Comparison of ENCODE assay signal across 15 cellular contexts in genomic region chr2:74708883-74709282, GRCh38. TPM values are rescaled to one million over a fixed set of nuclear protein-coding genes. Genes with fewer than 3 reads are reported as not detected.
DNase-seq lines count a peak whose midpoint lies in the region; ATAC-seq, FAIRE-seq and TF ChIP-seq lines count a peak whose summit lies in the region.
"Had no signal": no experiment of that assay in that cellular context is flagged by ENCODE, and none has a peak within 500 bp of the region (broad histone marks: within the 10 kb centered on the region; RNA-seq: fewer than 3 reads in every experiment).

No MANE protein-coding gene starts in this region.

- H3K9ac ChIP-seq in BLaER1 treated with 17β-estradiol and CSF1 and Interleukin-3, amounts not matched to agents 10 nM and 100 nM = no peak overlapping the region

- H3K9me3 ChIP-seq in BLaER1 treated with 17β-estradiol and CSF1 and Interleukin-3, amounts not matched to agents 10 nM and 100 nM (replicated peaks in 1 of 11) = no peaks in the 10 kb centered on the region
- H3K9me3 ChIP-seq in mucosa of descending colon = no peaks in the 10 kb centered on the region
- no peaks in the 10 kb centered on the region for H3K9me3 ChIP-seq in aorta (ENCODE audit: control insufficient read depth, low read length)
- H3K9me3 ChIP-seq: colonic mucosa had no signal

- H4K20me1 ChIP-seq in BLaER1 treated with 17β-estradiol and CSF1 and Interleukin-3, amounts not matched to agents 10 nM and 100 nM = no peaks in the 10 kb centered on the region

- DNase-seq in HL-60 (ENCODE audit: low read depth in 1 of 2, low spot score in 1 of 2) = peak; percentile 84 to 85
- DNase-seq in SKM-1 (lab: John Stamatoyannopoulos, UW; ENCODE audit: unreplicated experiment) = peak; percentile 39
- peak; percentile 73 for DNase-seq in fibroblast of mammary gland (ENCODE audit: low read depth)
- no peak for DNase-seq in mucosa of descending colon
- no peak for DNase-seq in aorta
- no peak for DNase-seq in GM19239 (ENCODE audit: insufficient read length, low spot score)
- no peak for DNase-seq in NCI-H2196 treated with DMSO at 0.1 percent for 48 hours (lab: John Stamatoyannopoulos, UW; ENCODE audit: unreplicated experiment)
- DNase-seq: colonic mucosa; GDM1; Kasumi-1; naive thymus-derived CD8-positive, alpha-beta T cell; NCI-H2081 treated with DMSO at 0.1 percent for 48 hours; T1000 had no signal

- intact Hi-C loops in mucosa of descending colon (cut with DNase I, micrococcal nuclease) = no loop called here
- intact Hi-C loops in aorta (cut with DNase I) = no loop called here

- H3K36me3 ChIP-seq in BLaER1 treated with 17β-estradiol and CSF1 and Interleukin-3, amounts not matched to agents 10 nM and 100 nM = no peaks in the 10 kb centered on the region
- no peaks in the 10 kb centered on the region for H3K36me3 ChIP-seq in mucosa of descending colon (ENCODE audit: low read depth)
- H3K36me3 ChIP-seq in aorta (ENCODE audit: control insufficient read depth in 1 of 2, insufficient read depth in 2 of 2, low read length in 1 of 2) = peaks cover 0 to 2% of the 10 kb centered on the region in 2 donors
- H3K36me3 ChIP-seq: colonic mucosa had no signal

- H3K4me1 ChIP-seq in BLaER1 treated with 17β-estradiol and CSF1 and Interleukin-3, amounts not matched to agents 10 nM and 100 nM = peaks cover 0 to 19% (median 10%) of the 10 kb centered on the region in 10 experiments; a peak in 15 of 20 replicates
- H3K4me1 ChIP-seq in mucosa of descending colon (ENCODE audit: low read depth) (no peaks in the 10 kb centered on the region), aorta (ENCODE audit: control insufficient read depth in 1 of 2, insufficient read depth in 2 of 2, low read length in 2 of 2) (no peaks in the 10 kb centered on the region)
- H3K4me1 ChIP-seq: colonic mucosa had no signal

- FAIRE-seq in GM19239 (lab: Jason Lieb, UNC) = no peak

- peak overlapping the region in 9 of 11 experiments; percentile 11 to 71 (median 41); a peak in 14 of 22 replicates for H3K4me2 ChIP-seq in BLaER1 treated with 17β-estradiol and CSF1 and Interleukin-3, amounts not matched to agents 10 nM and 100 nM

- 74 to 79% methylated on average over 4 of the region's 4 CpGs for WGBS in aorta, 2 donors

- ATAC-seq in mucosa of descending colon (no peak), aorta (ENCODE audit: low FRiP score) (no peak)
- ATAC-seq: naive thymus-derived CD8-positive, alpha-beta T cell; Panc1 had no signal

- no peak for TF ChIP-seq CTCF in HL-60 (IDR thresholded peaks at IDR 0.05; ENCODE audit: insufficient read depth, low read length)
- no peak for TF ChIP-seq CTCF in fibroblast of mammary gland (conservative IDR thresholded peaks at IDR 0.05; ENCODE audit: control insufficient read depth, insufficient read depth, low read depth, low read length)
- TF ChIP-seq CTCF in mucosa of descending colon (IDR thresholded peaks at IDR 0.05) = no peak

- H3K27ac ChIP-seq in BLaER1 treated with 17β-estradiol and CSF1 and Interleukin-3, amounts not matched to agents 10 nM and 100 nM = no peak overlapping the region
- peak overlapping the region; percentile 12 for H3K27ac ChIP-seq in HL-60 (replicated peaks)
- no peak overlapping the region for H3K27ac ChIP-seq in aorta (ENCODE audit: low read depth in 1 of 2, low read length in 2 of 2)
- H3K27ac ChIP-seq: colonic mucosa had no signal

- no peaks in the 10 kb centered on the region for H3K27me3 ChIP-seq in BLaER1 treated with 17β-estradiol and CSF1 and Interleukin-3, amounts not matched to agents 10 nM and 100 nM
- H3K27me3 ChIP-seq in HL-60 (ENCODE audit: insufficient read depth, poor library complexity, severe bottlenecking) (no peaks in the 10 kb centered on the region), aorta (ENCODE audit: control insufficient read depth in 1 of 2, insufficient read depth in 2 of 2, low read length in 1 of 2) (no peaks in the 10 kb centered on the region)
- H3K27me3 ChIP-seq: colonic mucosa had no signal

- no peak overlapping the region for H3K4me3 ChIP-seq in BLaER1 treated with 17β-estradiol and CSF1 and Interleukin-3, amounts not matched to agents 10 nM and 100 nM
- no peak overlapping the region for H3K4me3 ChIP-seq in HL-60 (replicated peaks; ENCODE audit: insufficient read depth, low read length)
- H3K4me3 ChIP-seq in fibroblast of mammary gland (ENCODE audit: control insufficient read depth, low read depth, low read length) = no peak overlapping the region
- no peak overlapping the region for H3K4me3 ChIP-seq in mucosa of descending colon
- H3K4me3 ChIP-seq in aorta (ENCODE audit: low read length in 2 of 2) = no peak overlapping the region
- H3K4me3 ChIP-seq: colonic mucosa had no signal

RNA-seq across cellular contexts. Expression of gene SEMA4F, which starts 54.8 kb away (rescaled TPM):
- 1 to 10 TPM; 3.9 to 5.7 (median 4.4) TPM for total RNA-seq in mucosa of descending colon
- 10 to 100 TPM in 1 of 2 donors, 1 to 10 TPM in 1; 7.7 to 10.8 TPM for total RNA-seq in aorta
- polyA plus RNA-seq in aorta = 1 to 10 TPM; 1.4 to 6.7 TPM

Comparison
In these comparisons a context has a peak if more than half of its experiments do, and no peak if none do; other contexts are left out.
1. DNase-seq: peak in HL-60 (2 of 2), SKM-1 (single experiment) and fibroblast of mammary gland (single experiment); none in mucosa of descending colon (0 of 3), aorta (0 of 2), GM19239 (single experiment) and NCI-H2196 treated with DMSO at 0.1 percent for 48 hours (single experiment).